7 cellular contexts compared by ENCODE assay signal in the genomic region with DNA sequence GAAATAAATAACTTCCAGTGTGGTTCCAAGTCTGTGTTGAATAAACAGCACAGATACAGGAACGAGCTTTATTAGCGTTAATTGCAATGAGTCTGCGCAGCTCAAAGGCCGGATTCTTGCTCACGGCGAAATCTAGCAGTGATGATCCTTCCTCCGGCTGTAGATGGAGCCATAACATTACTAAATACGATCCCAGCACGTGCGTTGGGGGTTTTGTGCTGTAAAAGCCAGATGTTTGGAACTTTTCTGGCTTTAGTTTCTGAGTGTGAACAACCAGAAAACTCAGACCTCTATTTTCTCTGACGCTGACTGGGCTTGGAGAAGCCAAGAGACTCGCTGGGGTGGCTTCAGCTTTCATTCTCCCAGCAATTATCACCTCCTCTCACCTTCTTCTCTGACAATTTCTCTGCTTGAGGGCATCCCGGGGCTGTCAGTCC. TPM values are rescaled to one million over a fixed set of nuclear protein-coding genes. Genes with fewer than 3 reads are reported as not detected.
DNase-seq lines count a peak whose midpoint lies in the region; ATAC-seq, FAIRE-seq and TF ChIP-seq lines count a peak whose summit lies in the region.

No MANE protein-coding gene starts in this region.

- no peaks in the 10 kb centered on the region for H3K36me3 ChIP-seq in K562 (ENCODE audit: control insufficient read depth, insufficient read depth, low read length)
- no peaks in the 10 kb centered on the region for H3K36me3 ChIP-seq in iPS DF 6.9 (ENCODE audit: control insufficient read depth, insufficient read depth, low read length)

- CTCF ChIA-PET in K562 (lab: Yijun Ruan, JAX; ENCODE audit: low intra/inter-chr PET ratio) = no interaction called here

- 1% methylated on average over 13 of the region's 13 CpGs for WGBS in K562 (ENCODE audit: insufficient coverage, low coverage, missing lambda C conversion rate)
- WGBS in iPS DF 6.9 (ENCODE audit: insufficient coverage, insufficient read length) = no CpG with 5 or more reads among the region's 13 CpGs

- POLR2A ChIA-PET in K562 (lab: Yijun Ruan, JAX) = interaction anchor here (0.8 kb wide), 1 partner anchor 212 kb away, joined by 3 read pairs; no protein-coding TSS in a partner anchor

- 0 out of 2 replicates have a peak overlapping the region, but pooled peaks have one; percentile 15 for H2AFZ ChIP-seq in K562 (ENCODE audit: low read depth, low read length)

- no peaks in the 10 kb centered on the region for H3K79me2 ChIP-seq in K562 (ENCODE audit: control insufficient read depth, insufficient read depth, low read length)

- H3K4me3 ChIP-seq in K562 (no peak overlapping the region), iPS DF 6.9 (ENCODE audit: low read length) (no peak overlapping the region)

- H3K4me1 ChIP-seq in K562 (replicated peaks in 1 of 2; ENCODE audit: control insufficient read depth in 2 of 2, insufficient read depth in 2 of 2, low read length in 2 of 2) = no peaks in the 10 kb centered on the region
- no peaks in the 10 kb centered on the region for H3K4me1 ChIP-seq in iPS DF 6.9 (ENCODE audit: control insufficient read depth, insufficient read depth, low read length)

- peak; percentile 97 for FAIRE-seq in K562 (lab: Jason Lieb, UNC)

- H3K4me2 ChIP-seq in K562 (ENCODE audit: insufficient read depth, low read length) = no peak overlapping the region

- H3K27me3 ChIP-seq in K562 (ENCODE audit: control insufficient read depth in 2 of 2, insufficient read depth in 2 of 2, low read length in 2 of 2) (peaks cover 25 to 34% of the 10 kb centered on the region in 2 experiments), iPS DF 6.9 (ENCODE audit: control insufficient read depth, insufficient read depth, low read length) (peaks cover 6% of the 10 kb centered on the region; the same call in 1 of the 2 replicates)

- intact Hi-C loops in K562 (cut with micrococcal nuclease) = loop anchor here (10.0 kb wide), 1 partner anchor 205 kb away; no protein-coding TSS in a partner anchor

- no peak for TF ChIP-seq POLR2A in K562 (conservative IDR thresholded peaks at IDR 0.05)

- H3K9me1 ChIP-seq in K562 (ENCODE audit: control insufficient read depth, insufficient read depth, low read length) = no peaks in the 10 kb centered on the region

- no TSS peak for BruUV-seq in K562 (replicated peaks; lab: Mats Ljungman, UMichigan)

- TF ChIP-seq RAD21 in K562 (CRISPR knock-in tag; conservative IDR thresholded peaks at IDR 0.05 in 1 of 2, IDR thresholded peaks at IDR 0.05 in 1 of 2) = peak; percentile 69 to 79

- in situ Hi-C loops in K562 (cut with MboI) = no loop called here

- TF ChIP-seq CTCF in GM12872 (IDR thresholded peaks at IDR 0.05; ENCODE audit: insufficient read depth, low read depth, low read length) (peak; percentile 68), K562 (IDR thresholded peaks at IDR 0.05 in 2 of 3, conservative IDR thresholded peaks at IDR 0.05 in 1 of 3; ENCODE audit: insufficient read depth in 2 of 3, low read depth in 1 of 3, low read length in 3 of 3) (peak; percentile 59 to 77 (median 72))

- H3K9ac ChIP-seq in K562 (ENCODE audit: insufficient read depth in 1 of 2, low read depth in 2 of 2, low read length in 2 of 2) = no peak overlapping the region

- H3K9me3 ChIP-seq in K562 (replicated peaks; ENCODE audit: control insufficient read depth, insufficient read depth, low read depth, low read length) (no peaks in the 10 kb centered on the region), iPS DF 6.9 (ENCODE audit: control insufficient read depth, insufficient read depth, low read length) (no peaks in the 10 kb centered on the region)

- no peak for TF ChIP-seq EP300 in K562 (IDR thresholded peaks at IDR 0.05; ENCODE audit: low read length)

- DNase-seq in NCI-H1694 treated with DMSO at 0.1 percent for 48 hours (lab: John Stamatoyannopoulos, UW) (peak; percentile 86), T-helper 22 cell (ENCODE audit: low read depth) (peak; percentile 15), K562 (ENCODE audit: extremely low read depth in 1 of 4, low spot score in 3 of 4) (peak; percentile 48 to 66 (median 58)), iPS DF 6.9 (ENCODE audit: low read depth, low spot score) (peak; percentile 35), smooth muscle cell of the brain vasculature (ENCODE audit: low read depth, low spot score) (peak; percentile 45)

- ATAC-seq in HG02759 (IDR thresholded peaks at IDR 0.05; ENCODE audit: unreplicated experiment) (peak; percentile 86), K562 (peak; percentile 89)

- H3K27ac ChIP-seq in K562 (ENCODE audit: extremely low read depth, low read depth, low read length) = no peak overlapping the region
- H3K27ac ChIP-seq in iPS DF 6.9 (ENCODE audit: low read length) = no peak overlapping the region

- H4K20me1 ChIP-seq in K562 (replicated peaks; ENCODE audit: control insufficient read depth, insufficient read depth, low read length) = 0 out of 2 replicates have a peak, but pooled peaks cover 3% of the 10 kb centered on the region

TF ChIP-seq in K562, 482 proteins besides CTCF, POLR2A, EP300 and RAD21 (continues in another document):
- TF ChIP-seq MAFG (tag; conservative IDR thresholded peaks at IDR 0.05) (no peak), PRPF4 (IDR thresholded peaks at IDR 0.05; ENCODE audit: insufficient read depth, low read depth, low read length, poor library complexity, severe bottlenecking) (no peak)
- TF ChIP-seq, protein P1, sequence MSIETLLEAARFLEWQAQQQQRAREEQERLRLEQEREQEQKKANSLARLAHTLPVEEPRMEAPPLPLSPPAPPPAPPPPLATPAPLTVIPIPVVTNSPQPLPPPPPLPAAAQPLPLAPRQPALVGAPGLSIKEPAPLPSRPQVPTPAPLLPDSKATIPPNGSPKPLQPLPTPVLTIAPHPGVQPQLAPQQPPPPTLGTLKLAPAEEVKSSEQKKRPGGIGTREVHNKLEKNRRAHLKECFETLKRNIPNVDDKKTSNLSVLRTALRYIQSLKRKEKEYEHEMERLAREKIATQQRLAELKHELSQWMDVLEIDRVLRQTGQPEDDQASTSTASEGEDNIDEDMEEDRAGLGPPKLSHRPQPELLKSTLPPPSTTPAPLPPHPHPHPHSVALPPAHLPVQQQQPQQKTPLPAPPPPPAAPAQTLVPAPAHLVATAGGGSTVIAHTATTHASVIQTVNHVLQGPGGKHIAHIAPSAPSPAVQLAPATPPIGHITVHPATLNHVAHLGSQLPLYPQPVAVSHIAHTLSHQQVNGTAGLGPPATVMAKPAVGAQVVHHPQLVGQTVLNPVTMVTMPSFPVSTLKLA (conservative IDR thresholded peaks at IDR 0.05) = peak; percentile 80 to 86
- TF ChIP-seq, protein P2, sequence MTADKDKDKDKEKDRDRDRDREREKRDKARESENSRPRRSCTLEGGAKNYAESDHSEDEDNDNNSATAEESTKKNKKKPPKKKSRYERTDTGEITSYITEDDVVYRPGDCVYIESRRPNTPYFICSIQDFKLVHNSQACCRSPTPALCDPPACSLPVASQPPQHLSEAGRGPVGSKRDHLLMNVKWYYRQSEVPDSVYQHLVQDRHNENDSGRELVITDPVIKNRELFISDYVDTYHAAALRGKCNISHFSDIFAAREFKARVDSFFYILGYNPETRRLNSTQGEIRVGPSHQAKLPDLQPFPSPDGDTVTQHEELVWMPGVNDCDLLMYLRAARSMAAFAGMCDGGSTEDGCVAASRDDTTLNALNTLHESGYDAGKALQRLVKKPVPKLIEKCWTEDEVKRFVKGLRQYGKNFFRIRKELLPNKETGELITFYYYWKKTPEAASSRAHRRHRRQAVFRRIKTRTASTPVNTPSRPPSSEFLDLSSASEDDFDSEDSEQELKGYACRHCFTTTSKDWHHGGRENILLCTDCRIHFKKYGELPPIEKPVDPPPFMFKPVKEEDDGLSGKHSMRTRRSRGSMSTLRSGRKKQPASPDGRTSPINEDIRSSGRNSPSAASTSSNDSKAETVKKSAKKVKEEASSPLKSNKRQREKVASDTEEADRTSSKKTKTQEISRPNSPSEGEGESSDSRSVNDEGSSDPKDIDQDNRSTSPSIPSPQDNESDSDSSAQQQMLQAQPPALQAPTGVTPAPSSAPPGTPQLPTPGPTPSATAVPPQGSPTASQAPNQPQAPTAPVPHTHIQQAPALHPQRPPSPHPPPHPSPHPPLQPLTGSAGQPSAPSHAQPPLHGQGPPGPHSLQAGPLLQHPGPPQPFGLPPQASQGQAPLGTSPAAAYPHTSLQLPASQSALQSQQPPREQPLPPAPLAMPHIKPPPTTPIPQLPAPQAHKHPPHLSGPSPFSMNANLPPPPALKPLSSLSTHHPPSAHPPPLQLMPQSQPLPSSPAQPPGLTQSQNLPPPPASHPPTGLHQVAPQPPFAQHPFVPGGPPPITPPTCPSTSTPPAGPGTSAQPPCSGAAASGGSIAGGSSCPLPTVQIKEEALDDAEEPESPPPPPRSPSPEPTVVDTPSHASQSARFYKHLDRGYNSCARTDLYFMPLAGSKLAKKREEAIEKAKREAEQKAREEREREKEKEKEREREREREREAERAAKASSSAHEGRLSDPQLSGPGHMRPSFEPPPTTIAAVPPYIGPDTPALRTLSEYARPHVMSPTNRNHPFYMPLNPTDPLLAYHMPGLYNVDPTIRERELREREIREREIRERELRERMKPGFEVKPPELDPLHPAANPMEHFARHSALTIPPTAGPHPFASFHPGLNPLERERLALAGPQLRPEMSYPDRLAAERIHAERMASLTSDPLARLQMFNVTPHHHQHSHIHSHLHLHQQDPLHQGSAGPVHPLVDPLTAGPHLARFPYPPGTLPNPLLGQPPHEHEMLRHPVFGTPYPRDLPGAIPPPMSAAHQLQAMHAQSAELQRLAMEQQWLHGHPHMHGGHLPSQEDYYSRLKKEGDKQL (CRISPR knock-in tag; IDR thresholded peaks at IDR 0.05; ENCODE audit: borderline replicate concordance) = no peak

RNA-seq across cellular contexts. Expression of a gene that starts 47.0 kb away (rescaled TPM):
- 19.7 and 21.6 TPM in 2 replicates for total RNA-seq in K562 (2011; cell fraction: chromatin; rRNA removed; ENCODE audit: low replicate concordance)
- total RNA-seq in K562 (2011; cell fraction: nucleolus; rRNA removed) = 11.4 and 13.8 TPM in 2 replicates
- total RNA-seq in K562 (2011; cell fraction: nucleoplasm; rRNA removed) = 17.3 and 19.6 TPM in 2 replicates
- total RNA-seq in K562 (2014; rRNA removed) (3.0 and 4.3 TPM in 2 replicates), K562 (2014; rRNA removed; fragmentation: Illumina TruSeq; extraction: Trizol) (4.7 and 7.0 TPM in 2 replicates), K562 (2015; rRNA removed; fragmentation: Illumina TruSeq; extraction: Trizol) (3.4 and 4.3 TPM in 2 replicates), K562 (2021) (4.4 and 4.8 TPM in 2 replicates)
- polyA plus RNA-seq in K562 (2011; rRNA removed) (10.7 and 11.4 TPM in 2 replicates), K562 (2014; fragmentation: Illumina TruSeq; extraction: Trizol) (5.3 and 6.4 TPM in 2 replicates), K562 (2014; fragmentation: Nextera tagmentation; extraction: Ambion mirVana) (1 to 10 TPM; 4.1 to 6.0 TPM), K562 (2014; rRNA removed) (3.2 and 6.6 TPM in 2 replicates)
- polyA plus RNA-seq in K562 (2011; cell fraction: cytosol; rRNA removed) = 2.7 and 7.8 TPM in 2 replicates
- polyA plus RNA-seq in K562 (2011; cell fraction: nucleus; rRNA removed) = 11.6 and 21.6 TPM in 2 replicates
- 4.4 and 6.9 TPM in 2 replicates for polyA plus RNA-seq in K562 (2012)
- polyA minus RNA-seq in K562 (2011; rRNA and poly(A)+ RNA removed) = 8.6 and 11.5 TPM in 2 replicates
- 2.6 and 4.7 TPM in 2 replicates for polyA minus RNA-seq in K562 (2011; cell fraction: cytosol; rRNA and poly(A)+ RNA removed)
- polyA minus RNA-seq in K562 (2011; cell fraction: nucleus; rRNA and poly(A)+ RNA removed) = 5.0 and 8.0 TPM in 2 replicates

Comparison
In these comparisons a context has a peak if more than half of its experiments do, and no peak if none do; other contexts are left out.
1. DNase-seq: peak in every context shown above with its lines; median percentile 86 in NCI-H1694 treated with DMSO at 0.1 percent for 48 hours; 58 in K562; 45 in smooth muscle cell of the brain vasculature; 35 in iPS DF 6.9; 15 in T-helper 22 cell.